9 cellular contexts compared by ENCODE assay signal in the genomic region with DNA sequence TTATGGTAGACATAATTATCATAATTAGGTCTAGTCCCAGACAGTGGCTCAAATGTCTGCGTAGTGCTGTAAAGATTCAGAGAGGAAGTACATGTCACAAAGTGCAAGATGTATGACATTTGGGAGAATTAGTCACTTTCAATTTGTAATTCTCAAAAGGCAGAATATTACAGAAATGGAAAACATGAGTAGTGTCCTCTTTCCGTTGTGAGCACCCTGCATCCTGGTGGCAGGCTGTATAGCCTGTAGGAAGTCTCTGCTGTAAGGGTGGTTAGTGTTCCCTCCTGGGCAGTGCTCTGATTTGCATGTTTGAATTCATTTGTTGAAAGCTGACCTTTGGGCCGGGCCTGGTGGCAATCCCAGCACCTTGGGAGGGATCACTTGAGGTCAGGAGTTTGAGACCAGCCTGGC. TPM values are rescaled to one million over a fixed set of nuclear protein-coding genes. Genes with fewer than 3 reads are reported as not detected.
DNase-seq lines count a peak whose midpoint lies in the region; ATAC-seq and TF ChIP-seq lines count a peak whose summit lies in the region.
"Had no signal": no experiment of that assay in that cellular context is flagged by ENCODE, and none has a peak within 500 bp of the region (broad histone marks: within the 10 kb centered on the region; RNA-seq: fewer than 3 reads in every experiment).

No MANE protein-coding gene starts in this region.

- H3K79me2 ChIP-seq in GM23338 (replicated peaks; ENCODE audit: insufficient read depth), result peaks cover 83% of the 10 kb centered on the region

- DNase-seq in NCI-H1417 (lab: John Stamatoyannopoulos, UW), result peak in 2 of 3 experiments; percentile 19 to 57
- DNase-seq in NCI-H1417 treated with DMSO at 0.1 percent for 48 hours (lab: John Stamatoyannopoulos, UW), result no peak
- no peak for DNase-seq in GM23338 (ENCODE audit: low spot score)
- peak; percentile 89 for DNase-seq in MV-4-11 (lab: John Stamatoyannopoulos, UW)
- no peak for DNase-seq in mucosa of descending colon
- DNase-seq in NCI-H1694 treated with DMSO at 0.1 percent for 48 hours (lab: John Stamatoyannopoulos, UW), result no peak
- DNase-seq in DMS53 (lab: John Stamatoyannopoulos, UW), result no peak
- DNase-seq in GM19240 (ENCODE audit: insufficient read length, low spot score), result no peak

- no peaks in the 10 kb centered on the region for H3K36me3 Mint-ChIP-seq in GM23338 (ENCODE audit: low read depth)

- intact Hi-C loops in mucosa of descending colon (cut with DNase I, micrococcal nuclease), result no loop called here

- H2AFZ ChIP-seq in GM23338, result no peak overlapping the region

- H3K4me2 ChIP-seq in GM23338, result no peak overlapping the region

- no peaks in the 10 kb centered on the region for H3K9me3 ChIP-seq in mucosa of descending colon

- TF ChIP-seq CTCF in GM23338 (conservative IDR thresholded peaks at IDR 0.05; ENCODE audit: low read depth in 2 of 2) (no peak), mucosa of descending colon (IDR thresholded peaks at IDR 0.05) (no peak)

- H3K9me2 ChIP-seq in GM23338 (ENCODE audit: insufficient read depth), result no peaks in the 10 kb centered on the region

- H3K4me3 ChIP-seq in GM23338, result no peak overlapping the region
- H3K4me3 ChIP-seq in mucosa of descending colon, result no peak overlapping the region

- H3K27me3 Mint-ChIP-seq in GM23338 (ENCODE audit: insufficient read depth, low read depth, poor library complexity), result peaks cover 6% of the 10 kb centered on the region

- H3K4me1 ChIP-seq in GM23338 (ENCODE audit: insufficient read depth), result peaks cover 14% of the 10 kb centered on the region
- no peaks in the 10 kb centered on the region for H3K4me1 ChIP-seq in mucosa of descending colon (ENCODE audit: low read depth)

- no peak overlapping the region for H3K4me3 Mint-ChIP-seq in GM23338
- H3K4me3 Mint-ChIP-seq: neural crest cell had no signal

- no peaks in the 10 kb centered on the region for H3K27me3 ChIP-seq in GM23338 (ENCODE audit: insufficient read depth)

- H4K20me1 ChIP-seq in GM23338 (replicated peaks; ENCODE audit: insufficient read depth), result peaks cover 19% of the 10 kb centered on the region

- H3K4me1 Mint-ChIP-seq in GM23338, result peaks cover 41% of the 10 kb centered on the region

- peak; percentile 69 for ATAC-seq in GM23338
- peak; percentile 23 for ATAC-seq in mucosa of descending colon

- no peak overlapping the region for H3K27ac Mint-ChIP-seq in GM23338

- H3K9me3 Mint-ChIP-seq in GM23338, result no peaks in the 10 kb centered on the region
- H3K9me3 Mint-ChIP-seq: neural crest cell had no signal

- H3K27ac ChIP-seq in GM23338 (ENCODE audit: low read depth), result no peak overlapping the region

- H3K36me3 ChIP-seq in GM23338 (ENCODE audit: insufficient read depth), result no peaks in the 10 kb centered on the region
- no peaks in the 10 kb centered on the region for H3K36me3 ChIP-seq in mucosa of descending colon (ENCODE audit: low read depth)

- H3F3A ChIP-seq in GM23338 (replicated peaks; ENCODE audit: low read depth), result no peaks in the 10 kb centered on the region

TF ChIP-seq in GM23338, 12 proteins besides CTCF, POLR2A, EP300 and RAD21:
- no peak for TF ChIP-seq JUNB (IDR thresholded peaks at IDR 0.05; ENCODE audit: unreplicated experiment)

RNA-seq across cellular contexts. Expression of gene CDK14, which starts 17.0 kb away (rescaled TPM):
- total RNA-seq in GM23338 (2014; rRNA removed; shearing (Covaris generic)), result 24.0 and 25.9 TPM in 2 replicates
- polyA plus RNA-seq in GM23338 (2016; fragmentation: Nextera tagmentation; extraction: Ambion mirVana), result 10.1 and 11.2 TPM in 2 replicates
- 10 to 100 TPM in 1 of 3 donors, 1 to 10 TPM in 2; 5.4 to 24.4 (median 5.6) TPM for total RNA-seq in mucosa of descending colon

Comparison
In these comparisons a context has a peak if more than half of its experiments do, and no peak if none do; other contexts are left out.
1. DNase-seq: peak in NCI-H1417 (2 of 3) and MV-4-11 (single experiment); none in NCI-H1417 treated with DMSO at 0.1 percent for 48 hours (single experiment), GM23338 (single experiment), mucosa of descending colon (0 of 3), NCI-H1694 treated with DMSO at 0.1 percent for 48 hours (single experiment), DMS53 (single experiment) and GM19240 (single experiment).